Comparison of ENCODE assay signal across 33 cellular contexts in the genomic region with DNA sequence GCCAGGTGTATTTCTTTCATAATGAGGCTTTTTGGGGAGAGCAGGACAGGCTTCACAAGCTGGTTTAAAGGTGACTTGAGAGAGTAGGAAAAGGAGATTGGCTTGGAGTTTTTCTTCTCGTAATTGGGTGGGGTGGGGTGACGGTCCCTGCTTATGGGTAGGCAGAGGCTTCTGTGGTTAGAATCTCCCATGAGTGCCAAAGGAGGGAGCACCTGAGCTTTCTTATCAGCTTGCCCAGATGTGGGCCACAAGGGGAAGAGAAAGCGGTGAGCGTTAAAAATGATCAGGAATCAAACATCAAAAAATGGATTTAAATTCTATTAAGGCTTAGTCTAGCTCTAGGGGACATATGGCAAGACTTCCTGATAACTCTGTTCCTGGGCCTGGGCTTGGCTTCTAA.
"Had no signal": no experiment of that assay in that cellular context is flagged by ENCODE, and none has a peak within 500 bp of the region (broad histone marks: within the 10 kb centered on the region; RNA-seq: fewer than 3 reads in every experiment).

No MANE protein-coding gene starts in this region.

- ATAC-seq: activated naive CD4-positive, alpha-beta T cell treated with anti-CD3 and anti-CD28 coated beads, Interleukin-2, amount 50 U/mL, for 72 hours; activated T-cell treated with anti-CD3 and anti-CD28 coated beads, Interleukin-2, amount 50 U/mL, for 72 hours; esophagus mucosa; heart left ventricle; T-helper 17 cell had no signal

- H3K36me3 Mint-ChIP-seq: activated naive CD4-positive, alpha-beta T cell treated with anti-CD3 and anti-CD28 coated beads, Interleukin-2, amount 10 ng/mL, durations not matched to agents 7 days and 5 days; activated naive CD4-positive, alpha-beta T cell treated with anti-CD3 and anti-CD28 coated beads, Interleukin-2, amount 50 U/mL, for 72 hours; brain had no signal

- H2AFZ ChIP-seq: hepatocyte had no signal

- H3K4me1 ChIP-seq: ascending aorta, breast epithelium, heart left ventricle had no signal

- H3K4me3 Mint-ChIP-seq: activated CD4-positive, alpha-beta memory T cell treated with anti-CD3 and anti-CD28 coated beads, Interleukin-2, amount 10 ng/mL, durations not matched to agents 7 days and 5 days; activated CD4-positive, alpha-beta T cell treated with anti-CD3 and anti-CD28 coated beads, Interleukin-2, amount 10 ng/mL, durations not matched to agents 7 days and 5 days; activated naive CD4-positive, alpha-beta T cell treated with anti-CD3 and anti-CD28 coated beads, Interleukin-2, amount 10 ng/mL, durations not matched to agents 7 days and 5 days; activated naive CD8-positive, alpha-beta T cell treated with anti-CD3 and anti-CD28 coated beads, Interleukin-2, amount 10 ng/mL, durations not matched to agents 7 days and 5 days; activated T-cell treated with anti-CD3 and anti-CD28 coated beads, Interleukin-2, amount 50 U/mL, for 24 hours; activated T-cell treated with anti-CD3 and anti-CD28 coated beads, Interleukin-2, amount 50 U/mL, for 72 hours; brain; dendritic cell treated with granulocyte-macrophage colony-stimulating factor and Interleukin-4, amounts not matched to agents 40 ng/mL and 50 ng/mL, for 4 days; endodermal cell; T-helper 17 cell; T-helper 2 cell treated with Interferon-gamma antibody and Interleukin-4, amounts not matched to agents 5 μg/mL and 100 μg/mL, for 36 hours had no signal

- H3K9me3 ChIP-seq: ascending aorta, breast epithelium, heart left ventricle had no signal

- H3K27me3 ChIP-seq: ascending aorta, hepatocyte had no signal

- H3K4me2 ChIP-seq: hepatocyte had no signal

- H3K4me3 ChIP-seq: ascending aorta, breast epithelium, cardiac muscle cell, coronary artery, dorsolateral prefrontal cortex, heart left ventricle, hepatocyte had no signal

- H3K27ac Mint-ChIP-seq: activated CD4-positive, alpha-beta memory T cell treated with anti-CD3 and anti-CD28 coated beads, Interleukin-2, amount 10 ng/mL, durations not matched to agents 7 days and 5 days; activated CD4-positive, alpha-beta T cell treated with anti-CD3 and anti-CD28 coated beads, Interleukin-2, amount 10 ng/mL, durations not matched to agents 7 days and 5 days; activated naive CD4-positive, alpha-beta T cell treated with anti-CD3 and anti-CD28 coated beads, Interleukin-2, amount 10 ng/mL, durations not matched to agents 7 days and 5 days; activated naive CD4-positive, alpha-beta T cell treated with anti-CD3 and anti-CD28 coated beads, Interleukin-2, amount 50 U/mL, for 72 hours; activated naive CD8-positive, alpha-beta T cell treated with anti-CD3 and anti-CD28 coated beads, Interleukin-2, amount 10 ng/mL, durations not matched to agents 7 days and 5 days; activated T-cell treated with anti-CD3 and anti-CD28 coated beads, Interleukin-2, amount 50 U/mL, for 24 hours; activated T-cell treated with anti-CD3 and anti-CD28 coated beads, Interleukin-2, amount 50 U/mL, for 72 hours; brain; dendritic cell treated with granulocyte-macrophage colony-stimulating factor and Interleukin-4, amounts not matched to agents 40 ng/mL and 50 ng/mL, for 4 days; endodermal cell; T-helper 17 cell; T-helper 2 cell treated with Interferon-gamma antibody and Interleukin-4, amounts not matched to agents 5 μg/mL and 100 μg/mL, for 36 hours had no signal

- H3K9me3 Mint-ChIP-seq: activated CD4-positive, alpha-beta memory T cell treated with anti-CD3 and anti-CD28 coated beads, Interleukin-2, amount 10 ng/mL, durations not matched to agents 7 days and 5 days; activated CD4-positive, alpha-beta T cell treated with anti-CD3 and anti-CD28 coated beads, Interleukin-2, amount 10 ng/mL, durations not matched to agents 7 days and 5 days; activated naive CD4-positive, alpha-beta T cell treated with anti-CD3 and anti-CD28 coated beads, Interleukin-2, amount 10 ng/mL, durations not matched to agents 7 days and 5 days; activated naive CD4-positive, alpha-beta T cell treated with anti-CD3 and anti-CD28 coated beads, Interleukin-2, amount 50 U/mL, for 72 hours; activated naive CD8-positive, alpha-beta T cell treated with anti-CD3 and anti-CD28 coated beads, Interleukin-2, amount 10 ng/mL, durations not matched to agents 7 days and 5 days; activated T-cell treated with anti-CD3 and anti-CD28 coated beads, Interleukin-2, amount 50 U/mL, for 24 hours; activated T-cell treated with anti-CD3 and anti-CD28 coated beads, Interleukin-2, amount 50 U/mL, for 72 hours; dendritic cell treated with granulocyte-macrophage colony-stimulating factor and Interleukin-4, amounts not matched to agents 40 ng/mL and 50 ng/mL, for 4 days; endodermal cell; T-helper 2 cell treated with Interferon-gamma antibody and Interleukin-4, amounts not matched to agents 5 μg/mL and 100 μg/mL, for 36 hours had no signal

- H3K27ac ChIP-seq: ascending aorta, breast epithelium, cardiac muscle cell, coronary artery, dorsolateral prefrontal cortex, heart left ventricle, hepatocyte had no signal

- H3K79me2 ChIP-seq: hepatocyte had no signal

- H3K36me3 ChIP-seq: ascending aorta, breast epithelium, cardiac muscle cell, heart left ventricle had no signal

- H3K4me1 Mint-ChIP-seq: activated CD4-positive, alpha-beta memory T cell treated with anti-CD3 and anti-CD28 coated beads, Interleukin-2, amount 10 ng/mL, durations not matched to agents 7 days and 5 days; activated CD4-positive, alpha-beta T cell treated with anti-CD3 and anti-CD28 coated beads, Interleukin-2, amount 10 ng/mL, durations not matched to agents 7 days and 5 days; activated naive CD4-positive, alpha-beta T cell treated with anti-CD3 and anti-CD28 coated beads, Interleukin-2, amount 10 ng/mL, durations not matched to agents 7 days and 5 days; activated naive CD8-positive, alpha-beta T cell treated with anti-CD3 and anti-CD28 coated beads, Interleukin-2, amount 10 ng/mL, durations not matched to agents 7 days and 5 days; brain; T-helper 17 cell had no signal

- FAIRE-seq: frontal cortex had no signal

- DNase-seq: activated CD4-positive, alpha-beta memory T cell treated with anti-CD3 and anti-CD28 coated beads, Interleukin-2, amount 10 ng/mL, durations not matched to agents 7 days and 5 days; activated CD4-positive, alpha-beta T cell treated with anti-CD3 and anti-CD28 coated beads for 1 hour; activated CD4-positive, alpha-beta T cell treated with anti-CD3 and anti-CD28 coated beads for 4 hours; activated CD4-positive, alpha-beta T cell treated with anti-CD3 and anti-CD28 coated beads, Interleukin-2, amount 10 ng/mL, durations not matched to agents 7 days and 5 days; activated CD4-positive, alpha-beta T cell treated with anti-CD3 and anti-CD28 coated beads, Interleukin-2, amount 50 U/mL, for 4 hours; activated CD8-positive, alpha-beta memory T cell treated with anti-CD3 and anti-CD28 coated beads, Interleukin-2, amount 50 U/mL, for 48 hours; activated gamma-delta T cell; activated naive CD4-positive, alpha-beta T cell; activated naive CD4-positive, alpha-beta T cell treated with anti-CD3 and anti-CD28 coated beads, Interleukin-2, amount 10 ng/mL, durations not matched to agents 7 days and 5 days; activated naive CD8-positive, alpha-beta T cell treated with anti-CD3 and anti-CD28 coated beads, Interleukin-2, amount 10 ng/mL, durations not matched to agents 7 days and 5 days; activated T-cell treated with anti-CD3 and anti-CD28 coated beads for 4 hours; activated T-cell treated with anti-CD3 and anti-CD28 coated beads, Interleukin-2, amount 50 U/mL, for 24 hours; activated T-cell treated with anti-CD3 and anti-CD28 coated beads, Interleukin-2, amount 50 U/mL, for 72 hours; central memory CD4-positive, alpha-beta T cell; cerebellar nuclear complex; dorsolateral prefrontal cortex; effector memory CD4-positive, alpha-beta T cell; endodermal cell; foreskin fibroblast; heart left ventricle; T-helper 17 cell; T1000 had no signal
